ENCODE assay signal across 8 cellular contexts in the genomic region with DNA sequence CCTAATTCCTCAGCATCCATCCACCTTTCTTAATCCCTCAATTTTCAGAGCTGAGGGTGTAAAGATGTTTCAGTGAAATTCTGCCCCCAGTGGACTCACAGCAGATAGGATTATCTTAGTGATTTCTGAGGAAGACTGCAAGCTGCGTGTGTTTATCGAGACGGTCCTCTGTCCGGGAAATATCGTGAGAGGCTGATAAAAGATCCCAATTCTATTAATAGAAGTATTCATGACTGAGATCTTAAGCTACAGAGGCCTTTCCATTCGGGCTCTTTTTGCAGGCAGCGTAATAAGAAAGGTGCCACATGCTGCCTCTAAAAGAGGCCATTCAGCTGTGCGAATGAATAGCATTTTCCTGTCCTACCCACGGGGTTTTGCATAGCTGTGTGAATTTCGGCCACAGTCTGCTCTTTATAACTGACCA.
DNase-seq lines count a peak whose midpoint lies in the region; ATAC-seq and TF ChIP-seq lines count a peak whose summit lies in the region.

No MANE protein-coding gene starts in this region.

- H3K27me3 ChIP-seq in breast epithelium (no peaks in the 10 kb centered on the region), neuronal stem cell (ENCODE audit: control insufficient read depth in 3 of 3, insufficient read depth in 3 of 3, low read depth in 1 of 3, low read length in 3 of 3) (no peaks in the 10 kb centered on the region)

- no peak overlapping the region for H2BK5ac ChIP-seq in neuronal stem cell (ENCODE audit: low read length)

- no peak overlapping the region for H4K8ac ChIP-seq in neuronal stem cell (ENCODE audit: low read depth, low read length)

- no peak overlapping the region for H2BK12ac ChIP-seq in neuronal stem cell (ENCODE audit: low read length)

- no peak overlapping the region for H3K4ac ChIP-seq in neuronal stem cell (ENCODE audit: low read length)

- ATAC-seq in T-helper 17 cell (no peak), HG03571 (IDR thresholded peaks at IDR 0.05; ENCODE audit: unreplicated experiment) (no peak), HG03159 (IDR thresholded peaks at IDR 0.05; ENCODE audit: unreplicated experiment) (no peak)

- no peak overlapping the region for H3K23ac ChIP-seq in neuronal stem cell (ENCODE audit: low read depth, low read length, poor library complexity)

- H3K27ac Mint-ChIP-seq in T-helper 17 cell, result no peak overlapping the region

- no peak overlapping the region for H3K14ac ChIP-seq in neuronal stem cell (ENCODE audit: low read length)

- H3K4me1 ChIP-seq in breast epithelium (no peaks in the 10 kb centered on the region), neuronal stem cell (ENCODE audit: control insufficient read depth in 2 of 2, insufficient read depth in 1 of 2, low read depth in 1 of 2, low read length in 2 of 2) (peaks cover 7 to 10% of the 10 kb centered on the region in 2 donors)

- H3K4me3 Mint-ChIP-seq in T-helper 17 cell, result no peak overlapping the region

- TF ChIP-seq CTCF in LNCaP clone FGC (IDR thresholded peaks at IDR 0.05; ENCODE audit: control insufficient read depth, extremely low read depth, insufficient read depth) (peak; percentile 40), breast epithelium (IDR thresholded peaks at IDR 0.05) (peak in 2 of 3 donors; percentile 13 to 14)

- DNase-seq in EH (ENCODE audit: low read depth) (peak; percentile 20), LNCaP clone FGC (ENCODE audit: low read depth) (no peak), breast epithelium (ENCODE audit: low spot score in 2 of 2) (no peak), neuronal stem cell (ENCODE audit: low spot score) (no peak), T-helper 17 cell (no peak), GM03348 (ENCODE audit: low spot score) (no peak)

- H3K4me1 Mint-ChIP-seq in T-helper 17 cell, result peaks cover 11% of the 10 kb centered on the region

- H2AFZ ChIP-seq in neuronal stem cell (ENCODE audit: low read length), result peak overlapping the region; percentile 86

- H3K36me3 ChIP-seq in breast epithelium, result no peaks in the 10 kb centered on the region
- H3K36me3 ChIP-seq in neuronal stem cell (replicated peaks in 1 of 2; ENCODE audit: control insufficient read depth in 2 of 2, insufficient read depth in 2 of 2, low read length in 2 of 2), result no peaks in the 10 kb centered on the region

- H2AK5ac ChIP-seq in neuronal stem cell (ENCODE audit: low read depth, low read length), result no peak overlapping the region

- H3K36me3 Mint-ChIP-seq in T-helper 17 cell (ENCODE audit: low read depth), result peaks cover 2% of the 10 kb centered on the region

- no peaks in the 10 kb centered on the region for H3K27me3 Mint-ChIP-seq in T-helper 17 cell

- H3K18ac ChIP-seq in neuronal stem cell (ENCODE audit: low read length), result no peak overlapping the region

- H3K9me3 ChIP-seq in breast epithelium (no peaks in the 10 kb centered on the region), neuronal stem cell (replicated peaks in 1 of 2; ENCODE audit: control insufficient read depth in 2 of 2, insufficient read depth in 1 of 2, low read depth in 1 of 2, low read length in 2 of 2) (no peaks in the 10 kb centered on the region), T-helper 17 cell (ENCODE audit: control insufficient read depth, low read length, poor library complexity, severe bottlenecking) (no peaks in the 10 kb centered on the region)

- H3K4me3 ChIP-seq in LNCaP clone FGC (ENCODE audit: low read depth, low read length) (no peak overlapping the region), breast epithelium (no peak overlapping the region), neuronal stem cell (ENCODE audit: low read length in 2 of 2) (peak overlapping the region in 1 of 2 donors; percentile 39)

- no peak overlapping the region for H2BK15ac ChIP-seq in neuronal stem cell (ENCODE audit: low read length)

- H4K91ac ChIP-seq in neuronal stem cell (ENCODE audit: low read depth, low read length, poor library complexity), result no peak overlapping the region

- intact Hi-C loops in breast epithelium (cut with DNase I; ENCODE audit: low total_unique reads), result no loop called here

- no peak overlapping the region for H3K9ac ChIP-seq in neuronal stem cell (ENCODE audit: low read depth, low read length, poor library complexity)

- no peak overlapping the region for H2BK120ac ChIP-seq in neuronal stem cell (ENCODE audit: low read depth, low read length)

- H3K79me1 ChIP-seq in neuronal stem cell (ENCODE audit: low read depth, low read length), result no peaks in the 10 kb centered on the region

- TF ChIP-seq POLR2A in breast epithelium (IDR thresholded peaks at IDR 0.05), result no peak

- no peak overlapping the region for H3K4me2 ChIP-seq in neuronal stem cell (ENCODE audit: insufficient read depth, low read length, poor library complexity, severe bottlenecking)

- H3K27ac ChIP-seq in breast epithelium (peak overlapping the region; percentile 81 to 82), neuronal stem cell (replicated peaks; ENCODE audit: low read length) (peak overlapping the region; percentile 61)

- WGBS in neuronal stem cell (ENCODE audit: extremely low coverage in 2 of 2, insufficient read length in 2 of 2, insufficient replicate concordance in 1 of 2), 2 donors, result no CpG with 5 or more reads among the region's 10 CpGs
